Comparison of ENCODE assay signal across 13 cellular contexts in genomic region chr1:166969074-166969677, GRCh38. TPM values are rescaled to one million over a fixed set of nuclear protein-coding genes. Genes with fewer than 3 reads are reported as not detected.
DNase-seq lines count a peak whose midpoint lies in the region; ATAC-seq, FAIRE-seq and TF ChIP-seq lines count a peak whose summit lies in the region.
"Had no signal": no experiment of that assay in that cellular context is flagged by ENCODE, and none has a peak within 500 bp of the region (broad histone marks: within the 10 kb centered on the region; RNA-seq: fewer than 3 reads in every experiment).

No MANE protein-coding gene starts in this region.

- ATAC-seq in GM18511 (IDR thresholded peaks at IDR 0.05; ENCODE audit: unreplicated experiment) = peak; percentile 92
- peak; percentile 97 for ATAC-seq in GM19468 (IDR thresholded peaks at IDR 0.05; ENCODE audit: extremely low read depth, unreplicated experiment)
- ATAC-seq in HG03066 (IDR thresholded peaks at IDR 0.05; ENCODE audit: low read depth, unreplicated experiment) = peak; percentile 72
- peak; percentile 72 for ATAC-seq in activated CD8-positive, alpha-beta T cell treated with anti-CD3 and anti-CD28 coated beads for 36 hours

- CTCF ChIA-PET in activated CD8-positive, alpha-beta T cell treated with anti-CD3 and anti-CD28 coated beads for 36 hours (lab: Charles Lee) = interaction anchor here (0.7 to 9.2 kb wide), 5 partner anchors 11 to 92 kb away, joined by 3 to 47 read pairs (median 4); no protein-coding TSS in a partner anchor

- no peaks in the 10 kb centered on the region for H3K9me3 Mint-ChIP-seq in activated CD8-positive, alpha-beta T cell treated with anti-CD3 and anti-CD28 coated beads for 36 hours

- POLR2A ChIA-PET in activated CD8-positive, alpha-beta T cell treated with anti-CD3 and anti-CD28 coated beads for 36 hours (lab: Charles Lee) = interaction anchor here (1.1 kb wide), 1 partner anchor 65 kb away, joined by 3 read pairs; no protein-coding TSS in a partner anchor

- DNase-seq in activated CD8-positive, alpha-beta T cell treated with anti-CD3 and anti-CD28 coated beads for 36 hours = peak; percentile 35
- DNase-seq in DMS79 treated with DMSO at 0.1 percent for 48 hours (lab: John Stamatoyannopoulos, UW) = no peak
- no peak for DNase-seq in islet precursor cell
- no peak for DNase-seq in D721Med (ENCODE audit: insufficient read length, low spot score)
- DNase-seq in EL = no peak
- DNase-seq: activated CD8-positive, alpha-beta memory T cell treated with anti-CD3 and anti-CD28 coated beads, Interleukin-2, amount 50 U/mL, for 4 hours; GM23248; KBM-7; posterior cingulate gyrus; SK-N-SH had no signal

- peaks cover 24% of the 10 kb centered on the region for H3K27me3 Mint-ChIP-seq in activated CD8-positive, alpha-beta T cell treated with anti-CD3 and anti-CD28 coated beads for 36 hours

- H3K4me1 Mint-ChIP-seq in activated CD8-positive, alpha-beta T cell treated with anti-CD3 and anti-CD28 coated beads for 36 hours (ENCODE audit: low read depth) = peaks cover 41% of the 10 kb centered on the region

- no peaks in the 10 kb centered on the region for H3K36me3 Mint-ChIP-seq in activated CD8-positive, alpha-beta T cell treated with anti-CD3 and anti-CD28 coated beads for 36 hours (ENCODE audit: low read depth)

- peak overlapping the region; percentile 1 for H3K27ac Mint-ChIP-seq in activated CD8-positive, alpha-beta T cell treated with anti-CD3 and anti-CD28 coated beads for 36 hours

- H3K4me3 Mint-ChIP-seq in activated CD8-positive, alpha-beta T cell treated with anti-CD3 and anti-CD28 coated beads for 36 hours = no peak overlapping the region

- intact Hi-C loops in activated CD8-positive, alpha-beta T cell treated with anti-CD3 and anti-CD28 coated beads for 36 hours (cut with micrococcal nuclease) = no loop called here

- no peak for FAIRE-seq in D721Med (lab: Jason Lieb, UNC)

- TF ChIP-seq CTCF in activated CD8-positive, alpha-beta T cell treated with anti-CD3 and anti-CD28 coated beads for 36 hours (IDR thresholded peaks at IDR 0.05) = no peak
- TF ChIP-seq CTCF in D721Med (IDR thresholded peaks at IDR 0.05; ENCODE audit: insufficient read depth, missing control alignments) = no peak

RNA-seq across cellular contexts. Expression of gene ILDR2, which starts 6.2 kb away (rescaled TPM):
- total RNA-seq in activated CD8-positive, alpha-beta T cell treated with anti-CD3 and anti-CD28 coated beads for 36 hours = 10 to 100 TPM; 14.3 to 15.1 TPM
- total RNA-seq: GM23248 had no signal

RNA-seq across cellular contexts. Expression of gene MAEL, which starts 19.9 kb away (rescaled TPM):
- total RNA-seq in activated CD8-positive, alpha-beta T cell treated with anti-CD3 and anti-CD28 coated beads for 36 hours = under 1 TPM in 1 of 2 experiments, not detected in 1; 0.29 TPM
- total RNA-seq: GM23248 had no signal
